In the genomic region with DNA sequence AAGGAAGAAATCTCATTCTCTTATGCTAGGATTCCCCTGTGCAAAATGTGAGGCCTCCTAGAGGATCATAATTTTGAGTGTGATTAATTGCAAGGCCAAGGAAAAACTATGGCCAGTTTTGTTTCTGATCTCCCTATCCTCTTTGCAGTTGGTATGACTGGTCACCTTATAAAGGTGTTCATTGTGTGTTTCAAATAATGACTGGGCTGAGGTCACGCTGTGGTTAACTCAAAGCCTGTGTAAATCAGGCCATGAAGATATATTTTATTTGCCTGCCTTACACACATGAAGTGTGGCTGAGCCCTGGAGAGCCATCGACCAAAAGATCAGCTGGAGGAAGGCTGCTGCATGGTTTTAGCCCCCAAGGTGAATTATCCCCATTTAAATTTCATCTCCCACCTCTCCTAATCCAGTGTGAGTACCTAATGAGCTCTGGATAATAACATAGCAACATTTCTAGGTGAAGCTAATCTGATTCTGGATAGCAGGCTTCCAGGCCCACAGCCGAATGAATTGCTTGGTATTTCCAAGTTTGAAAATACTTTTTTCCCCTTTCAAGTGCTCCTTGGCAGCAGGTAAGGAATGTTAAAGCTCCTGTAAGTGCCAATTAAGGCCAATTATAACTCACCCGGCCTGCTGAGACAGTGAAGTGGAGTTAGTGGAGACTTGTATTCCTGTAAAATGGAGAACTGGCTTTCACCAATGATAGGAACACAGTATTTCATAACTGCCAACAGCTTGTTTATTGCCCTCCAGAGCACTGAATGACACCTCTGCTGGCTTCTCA, we compare ENCODE assay signal across 15 cellular contexts. TPM values are rescaled to one million over a fixed set of nuclear protein-coding genes. Genes with fewer than 3 reads are reported as not detected.
DNase-seq lines count a peak whose midpoint lies in the region; ATAC-seq and TF ChIP-seq lines count a peak whose summit lies in the region.
"Had no signal": no experiment of that assay in that cellular context is flagged by ENCODE, and none has a peak within 500 bp of the region (broad histone marks: within the 10 kb centered on the region; RNA-seq: fewer than 3 reads in every experiment).

No MANE protein-coding gene starts in this region.

- intact Hi-C loops in heart right ventricle (cut with DNase I) (loop anchor here in 5 of 10 donors (1.0 to 10.0 kb wide), 3 partner anchors 24 to 50 kb away; a partner anchor contains a TSS), left cardiac atrium (cut with DNase I) (no loop called here), left ventricle myocardium superior (cut with micrococcal nuclease) (no loop called here), transverse colon (cut with DNase I; ENCODE audit: low total_unique reads) (no loop called here)

- 57 to 64% methylated on average over 4 of the region's 4 CpGs for WGBS in heart right ventricle, 2 donors
- 46 to 63% methylated on average over 2 to 4 of the region's 4 CpGs for WGBS in transverse colon (ENCODE audit: low coverage in 1 of 2), 2 donors

- peak overlapping the region in 8 of 10 donors; percentile 11 to 63 (median 34) for H3K27ac ChIP-seq in heart right ventricle
- H3K27ac ChIP-seq in transverse colon = peak overlapping the region; percentile 62 to 92 (median 66)

- no peak for TF ChIP-seq POLR2A in transverse colon (IDR thresholded peaks at IDR 0.05)

- H3K4me1 ChIP-seq in heart right ventricle = peaks cover 0 to 71% (median 54%) of the 10 kb centered on the region in 9 donors
- peaks cover 24 to 86% (median 60%) of the 10 kb centered on the region in 4 donors for H3K4me1 ChIP-seq in transverse colon

- in situ Hi-C loops in transverse colon (cut with MboI; ENCODE audit: low pct_ligation_motif_present in 1 of 4, low pct_unique_long_range_greater_than_20kb in 1 of 4, low sequenced_read_pairs in 3 of 4) = no loop called here

- DNase-seq in heart right ventricle (no peak), left cardiac atrium (no peak), NCI-H82 treated with DMSO at 0.1 percent for 48 hours (lab: John Stamatoyannopoulos, UW; ENCODE audit: unreplicated experiment) (peak; percentile 40), left ventricle myocardium superior (no peak), transverse colon (no peak), NCI-H510A treated with DMSO at 0.1 percent for 48 hours (lab: John Stamatoyannopoulos, UW) (no peak), HuH-7.5 (ENCODE audit: low spot score) (no peak)
- DNase-seq: KG1, NCI-H526 treated with DMSO at 0.1 percent for 48 hours, SW 1271 had no signal

- no peak for TF ChIP-seq EP300 in transverse colon (IDR thresholded peaks at IDR 0.05; ENCODE audit: low read depth)

- TF ChIP-seq CTCF in heart right ventricle (IDR thresholded peaks at IDR 0.05) (no peak), transverse colon (IDR thresholded peaks at IDR 0.05) (no peak)

- H3K27me3 ChIP-seq in heart right ventricle = no peaks in the 10 kb centered on the region
- H3K27me3 ChIP-seq in transverse colon = no peaks in the 10 kb centered on the region

- ATAC-seq in heart right ventricle (peak in 4 of 8 donors; percentile 25 to 70 (median 56)), left cardiac atrium (no peak), left ventricle myocardium superior (peak; percentile 59), HG03196 (IDR thresholded peaks at IDR 0.05; ENCODE audit: unreplicated experiment) (no peak)
- ATAC-seq: esophagus mucosa had no signal

- H3K9me3 ChIP-seq in heart right ventricle (no peaks in the 10 kb centered on the region), transverse colon (no peaks in the 10 kb centered on the region)

- H3K4me3 ChIP-seq in heart right ventricle (no peak overlapping the region), transverse colon (no peak overlapping the region)

- H3K36me3 ChIP-seq in heart right ventricle (peaks cover 0 to 9% (median 0%) of the 10 kb centered on the region in 9 donors), transverse colon (no peaks in the 10 kb centered on the region)

RNA-seq across cellular contexts. Expression of a gene that starts 52.3 kb away (rescaled TPM):
- not detected for total RNA-seq in heart right ventricle
- polyA plus RNA-seq in heart right ventricle = not detected
- not detected for total RNA-seq in left cardiac atrium
- not detected for total RNA-seq in left ventricle myocardium superior
- not detected for total RNA-seq in transverse colon
- total RNA-seq: activated CD8-positive, alpha-beta memory T cell treated with anti-CD3 and anti-CD28 coated beads for 36 hours; esophagus mucosa; renal cortical epithelial cell had no signal
- polyA plus RNA-seq: BJ had no signal

RNA-seq across cellular contexts. Expression of a gene that starts 58.8 kb away (rescaled TPM):
- total RNA-seq in heart right ventricle (100 to 1,000 TPM in 1 of 10 donors, 10 to 100 TPM in 9; 76.6 to 103 (median 87.5) TPM), left cardiac atrium (10 to 100 TPM; 61.6 to 80.3 TPM), left ventricle myocardium superior (70.7 TPM), transverse colon (10 to 100 TPM; 18.3 to 66.6 (median 47.8) TPM)
- 10 to 100 TPM; 39.0 to 85.3 TPM for polyA plus RNA-seq in heart right ventricle
